1 cellular context compared by ENCODE assay signal in genomic region chr12:132638541-132639408, GRCh38.
TF ChIP-seq lines count a peak whose summit lies in the region.

No MANE protein-coding gene starts in this region.

TF ChIP-seq in HepG2, 621 proteins besides CTCF, POLR2A, EP300 and RAD21:
- no peak for TF ChIP-seq HOMEZ (CRISPR knock-in tag; IDR thresholded peaks at IDR 0.05; ENCODE audit: low read depth)
- TF ChIP-seq PLSCR1 (CRISPR knock-in tag; IDR thresholded peaks at IDR 0.05; ENCODE audit: borderline replicate concordance): no peak
- TF ChIP-seq ZNF737 (CRISPR knock-in tag; IDR thresholded peaks at IDR 0.05; ENCODE audit: borderline replicate concordance): no peak
- peak; percentile 46; the same call in 1 of the 2 replicates for TF ChIP-seq SMC3 (IDR thresholded peaks at IDR 0.05; ENCODE audit: low read length)
- TF ChIP-seq IKZF4 (CRISPR knock-in tag; IDR thresholded peaks at IDR 0.05; ENCODE audit: borderline replicate concordance, low read depth, not compliant biosample characterization): no peak
- TF ChIP-seq RARG (CRISPR knock-in tag; IDR thresholded peaks at IDR 0.05; ENCODE audit: low read depth): no peak
- TF ChIP-seq GTF3A (CRISPR knock-in tag; conservative IDR thresholded peaks at IDR 0.05): no peak
- TF ChIP-seq RAD51 (IDR thresholded peaks at IDR 0.05; ENCODE audit: borderline replicate concordance): no peak
- no peak for TF ChIP-seq ZNF7 (CRISPR knock-in tag; IDR thresholded peaks at IDR 0.05)
- TF ChIP-seq TFE3 (CRISPR knock-in tag; IDR thresholded peaks at IDR 0.05): no peak
- no peak for TF ChIP-seq ZNF10 (CRISPR knock-in tag; IDR thresholded peaks at IDR 0.05; ENCODE audit: borderline replicate concordance, low read depth)
- TF ChIP-seq STAG1 (CRISPR knock-in tag; IDR thresholded peaks at IDR 0.05): peak; percentile 46
- TF ChIP-seq TSC22D2 (CRISPR knock-in tag; IDR thresholded peaks at IDR 0.05; ENCODE audit: borderline replicate concordance): no peak
- no peak for TF ChIP-seq ZBTB14 (CRISPR knock-in tag; IDR thresholded peaks at IDR 0.05)
- TF ChIP-seq ZNF740 (CRISPR knock-in tag; IDR thresholded peaks at IDR 0.05): no peak
- TF ChIP-seq ZNF747 (CRISPR knock-in tag; IDR thresholded peaks at IDR 0.05; ENCODE audit: borderline replicate concordance): no peak
- TF ChIP-seq E2F5 (CRISPR knock-in tag; conservative IDR thresholded peaks at IDR 0.05): no peak
- TF ChIP-seq AHR (CRISPR knock-in tag; IDR thresholded peaks at IDR 0.05): 0 out of 2 replicates have a peak, but pooled peaks have one; percentile 50
- TF ChIP-seq HES4 (CRISPR knock-in tag; IDR thresholded peaks at IDR 0.05; ENCODE audit: borderline replicate concordance): no peak
- TF ChIP-seq TAF1 (CRISPR knock-in tag; IDR thresholded peaks at IDR 0.05): no peak
- TF ChIP-seq TEAD3 (CRISPR knock-in tag; optimal IDR thresholded peaks at IDR 0.05; ENCODE audit: borderline replicate concordance): peak; percentile 24
- TF ChIP-seq ZNF335 (CRISPR knock-in tag; IDR thresholded peaks at IDR 0.05): no peak
- 0 out of 2 replicates have a peak, but pooled peaks have one; percentile 8 for TF ChIP-seq ZNF687 (CRISPR knock-in tag; IDR thresholded peaks at IDR 0.05)
